ENCODE assay signal across 18 cellular contexts in genomic region chr14:97359391-97359790, GRCh38.
A peak's percentile ranks its signal among the peaks of the same experiment; 100 is the strongest.
DNase-seq lines count a peak whose midpoint lies in the region; ATAC-seq and TF ChIP-seq lines count a peak whose summit lies in the region.
"Had no signal": no experiment of that assay in that cellular context is flagged by ENCODE, and none has a peak within 500 bp of the region (broad histone marks: within the 10 kb centered on the region; RNA-seq: fewer than 3 reads in every experiment).

No MANE protein-coding gene starts in this region.

- peaks cover 0 to 6% (median 0%) of the 10 kb centered on the region in 5 donors for H3K36me3 Mint-ChIP-seq in naive thymus-derived CD4-positive, alpha-beta T cell
- H3K36me3 Mint-ChIP-seq in activated CD4-positive, alpha-beta T cell treated with anti-CD3 and anti-CD28 coated beads, Interleukin-2, amount 10 ng/mL, durations not matched to agents 7 days and 5 days (ENCODE audit: low read depth), result no peaks in the 10 kb centered on the region

- H3K4me3 ChIP-seq in naive thymus-derived CD4-positive, alpha-beta T cell (ENCODE audit: low read length), result no peak overlapping the region
- H3K4me3 ChIP-seq: MG63, PC-9, SJSA1 had no signal

- no peak for ATAC-seq in naive thymus-derived CD4-positive, alpha-beta T cell
- no peak for ATAC-seq in SK-N-SH treated with all-trans-retinoic acid at 6 μM for 48 hours

- no peaks in the 10 kb centered on the region for H3K36me3 ChIP-seq in naive thymus-derived CD4-positive, alpha-beta T cell (ENCODE audit: control insufficient read depth in 2 of 3, insufficient read depth in 3 of 3, low read length in 3 of 3)
- H3K36me3 ChIP-seq: MG63, SJSA1 had no signal

- H3K27ac ChIP-seq in naive thymus-derived CD4-positive, alpha-beta T cell (ENCODE audit: low read depth, low read length), result no peak overlapping the region
- H3K27ac ChIP-seq: C4-2B, PC-9, SJSA1 had no signal

- peak; percentile 93 for DNase-seq in NCI-H1092 (lab: John Stamatoyannopoulos, UW)
- peak; percentile 23 for DNase-seq in NCI-H1417 treated with DMSO at 0.1 percent for 48 hours (lab: John Stamatoyannopoulos, UW)
- DNase-seq in NCI-H345 treated with DMSO at 0.1 percent for 48 hours (lab: John Stamatoyannopoulos, UW; ENCODE audit: unreplicated experiment), result peak; percentile 25
- DNase-seq in left kidney (ENCODE audit: low read depth, low spot score), result peak; percentile 33
- no peak for DNase-seq in naive thymus-derived CD4-positive, alpha-beta T cell
- no peak for DNase-seq in activated CD4-positive, alpha-beta T cell treated with anti-CD3 and anti-CD28 coated beads, Interleukin-2, amount 10 ng/mL, durations not matched to agents 7 days and 5 days
- DNase-seq: HFFc6, IMR-90, Karpas-422, MG63, NCI-H146, NCI-H2171, NCI-H510A treated with DMSO at 0.1 percent for 48 hours, PC-9 had no signal

- H3K27ac Mint-ChIP-seq in naive thymus-derived CD4-positive, alpha-beta T cell, result no peak overlapping the region
- H3K27ac Mint-ChIP-seq in activated CD4-positive, alpha-beta T cell treated with anti-CD3 and anti-CD28 coated beads, Interleukin-2, amount 10 ng/mL, durations not matched to agents 7 days and 5 days, result no peak overlapping the region
- H3K27ac Mint-ChIP-seq: HFFc6; T-helper 2 cell treated with Interferon-gamma antibody and Interleukin-4, amounts not matched to agents 5 μg/mL and 100 μg/mL, for 36 hours had no signal

- no peak overlapping the region for H3K4me3 Mint-ChIP-seq in naive thymus-derived CD4-positive, alpha-beta T cell
- no peak overlapping the region for H3K4me3 Mint-ChIP-seq in activated CD4-positive, alpha-beta T cell treated with anti-CD3 and anti-CD28 coated beads, Interleukin-2, amount 10 ng/mL, durations not matched to agents 7 days and 5 days
- H3K4me3 Mint-ChIP-seq: HFFc6; T-helper 2 cell treated with Interferon-gamma antibody and Interleukin-4, amounts not matched to agents 5 μg/mL and 100 μg/mL, for 36 hours had no signal

- POLR2A ChIA-PET in naive thymus-derived CD4-positive, alpha-beta T cell (lab: Charles Lee), result no interaction called here
- POLR2A ChIA-PET in activated CD4-positive, alpha-beta T cell treated with anti-CD3 and anti-CD28 coated beads, Interleukin-2, amount 10 ng/mL, durations not matched to agents 7 days and 5 days (lab: Charles Lee), result no interaction called here

- no peaks in the 10 kb centered on the region for H3K27me3 ChIP-seq in naive thymus-derived CD4-positive, alpha-beta T cell (ENCODE audit: control insufficient read depth in 2 of 2, insufficient read depth in 2 of 2, low read length in 2 of 2)
- H3K27me3 ChIP-seq: MG63, SJSA1 had no signal

- H3K9me3 ChIP-seq in naive thymus-derived CD4-positive, alpha-beta T cell (ENCODE audit: control insufficient read depth in 2 of 3, low read length in 3 of 3), result no peaks in the 10 kb centered on the region
- H3K9me3 ChIP-seq: MG63, SJSA1 had no signal

- CTCF ChIA-PET in naive thymus-derived CD4-positive, alpha-beta T cell (lab: Charles Lee), result no interaction called here
- CTCF ChIA-PET in activated CD4-positive, alpha-beta T cell treated with anti-CD3 and anti-CD28 coated beads, Interleukin-2, amount 10 ng/mL, durations not matched to agents 7 days and 5 days (lab: Charles Lee), result interaction anchor here (1.1 kb wide), 1 partner anchor 31 kb away, joined by 3 read pairs; no protein-coding TSS in a partner anchor

- H3K9me3 Mint-ChIP-seq in naive thymus-derived CD4-positive, alpha-beta T cell, result peaks cover 0 to 4% (median 0%) of the 10 kb centered on the region in 11 donors
- H3K9me3 Mint-ChIP-seq in activated CD4-positive, alpha-beta T cell treated with anti-CD3 and anti-CD28 coated beads, Interleukin-2, amount 10 ng/mL, durations not matched to agents 7 days and 5 days, result peaks cover 8% of the 10 kb centered on the region
- H3K9me3 Mint-ChIP-seq: T-helper 2 cell treated with Interferon-gamma antibody and Interleukin-4, amounts not matched to agents 5 μg/mL and 100 μg/mL, for 36 hours had no signal

- intact Hi-C loops in naive thymus-derived CD4-positive, alpha-beta T cell (cut with micrococcal nuclease), result no loop called here

- H3K4me1 Mint-ChIP-seq in naive thymus-derived CD4-positive, alpha-beta T cell, result peaks cover 0 to 6% (median 0%) of the 10 kb centered on the region in 7 donors
- no peaks in the 10 kb centered on the region for H3K4me1 Mint-ChIP-seq in activated CD4-positive, alpha-beta T cell treated with anti-CD3 and anti-CD28 coated beads, Interleukin-2, amount 10 ng/mL, durations not matched to agents 7 days and 5 days

- peaks cover 0 to 8% (median 0%) of the 10 kb centered on the region in 5 donors for H3K27me3 Mint-ChIP-seq in naive thymus-derived CD4-positive, alpha-beta T cell
- H3K27me3 Mint-ChIP-seq in activated CD4-positive, alpha-beta T cell treated with anti-CD3 and anti-CD28 coated beads, Interleukin-2, amount 10 ng/mL, durations not matched to agents 7 days and 5 days, result peaks cover 5% of the 10 kb centered on the region

- H3K4me1 ChIP-seq in naive thymus-derived CD4-positive, alpha-beta T cell (ENCODE audit: control insufficient read depth in 2 of 2, insufficient read depth in 2 of 2, low read length in 2 of 2), result no peaks in the 10 kb centered on the region
- H3K4me1 ChIP-seq: SJSA1 had no signal

TF ChIP-seq in SK-N-SH treated with all-trans-retinoic acid at 6 μM for 48 hours, 23 proteins besides CTCF, POLR2A, EP300 and RAD21:
- TF ChIP-seq CSDC2 (CRISPR knock-in tag; IDR thresholded peaks at IDR 0.05) (no peak), OSR1 (CRISPR knock-in tag; IDR thresholded peaks at IDR 0.05) (no peak), ZC3H10 (CRISPR knock-in tag; IDR thresholded peaks at IDR 0.05) (no peak), TCF4 (CRISPR knock-in tag; IDR thresholded peaks at IDR 0.05; ENCODE audit: borderline replicate concordance) (no peak), ARNTL (CRISPR knock-in tag; IDR thresholded peaks at IDR 0.05; ENCODE audit: borderline replicate concordance, low read depth) (no peak), RARB (CRISPR knock-in tag; IDR thresholded peaks at IDR 0.05) (no peak), TOX (CRISPR knock-in tag; IDR thresholded peaks at IDR 0.05; ENCODE audit: borderline replicate concordance) (no peak), CSRNP3 (CRISPR knock-in tag; IDR thresholded peaks at IDR 0.05) (no peak), BACH2 (CRISPR knock-in tag; IDR thresholded peaks at IDR 0.05; ENCODE audit: borderline replicate concordance) (no peak), ZFP30 (CRISPR knock-in tag; IDR thresholded peaks at IDR 0.05) (no peak)
- TF ChIP-seq, protein P1, sequence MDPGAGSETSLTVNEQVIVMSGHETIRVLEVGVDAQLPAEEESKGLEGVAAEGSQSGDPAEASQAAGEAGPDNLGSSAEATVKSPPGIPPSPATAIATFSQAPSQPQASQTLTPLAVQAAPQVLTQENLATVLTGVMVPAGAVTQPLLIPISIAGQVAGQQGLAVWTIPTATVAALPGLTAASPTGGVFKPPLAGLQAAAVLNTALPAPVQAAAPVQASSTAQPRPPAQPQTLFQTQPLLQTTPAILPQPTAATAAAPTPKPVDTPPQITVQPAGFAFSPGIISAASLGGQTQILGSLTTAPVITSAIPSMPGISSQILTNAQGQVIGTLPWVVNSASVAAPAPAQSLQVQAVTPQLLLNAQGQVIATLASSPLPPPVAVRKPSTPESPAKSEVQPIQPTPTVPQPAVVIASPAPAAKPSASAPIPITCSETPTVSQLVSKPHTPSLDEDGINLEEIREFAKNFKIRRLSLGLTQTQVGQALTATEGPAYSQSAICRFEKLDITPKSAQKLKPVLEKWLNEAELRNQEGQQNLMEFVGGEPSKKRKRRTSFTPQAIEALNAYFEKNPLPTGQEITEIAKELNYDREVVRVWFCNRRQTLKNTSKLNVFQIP (CRISPR knock-in tag; IDR thresholded peaks at IDR 0.05; ENCODE audit: borderline replicate concordance, low read depth), result no peak
- TF ChIP-seq, protein P2, sequence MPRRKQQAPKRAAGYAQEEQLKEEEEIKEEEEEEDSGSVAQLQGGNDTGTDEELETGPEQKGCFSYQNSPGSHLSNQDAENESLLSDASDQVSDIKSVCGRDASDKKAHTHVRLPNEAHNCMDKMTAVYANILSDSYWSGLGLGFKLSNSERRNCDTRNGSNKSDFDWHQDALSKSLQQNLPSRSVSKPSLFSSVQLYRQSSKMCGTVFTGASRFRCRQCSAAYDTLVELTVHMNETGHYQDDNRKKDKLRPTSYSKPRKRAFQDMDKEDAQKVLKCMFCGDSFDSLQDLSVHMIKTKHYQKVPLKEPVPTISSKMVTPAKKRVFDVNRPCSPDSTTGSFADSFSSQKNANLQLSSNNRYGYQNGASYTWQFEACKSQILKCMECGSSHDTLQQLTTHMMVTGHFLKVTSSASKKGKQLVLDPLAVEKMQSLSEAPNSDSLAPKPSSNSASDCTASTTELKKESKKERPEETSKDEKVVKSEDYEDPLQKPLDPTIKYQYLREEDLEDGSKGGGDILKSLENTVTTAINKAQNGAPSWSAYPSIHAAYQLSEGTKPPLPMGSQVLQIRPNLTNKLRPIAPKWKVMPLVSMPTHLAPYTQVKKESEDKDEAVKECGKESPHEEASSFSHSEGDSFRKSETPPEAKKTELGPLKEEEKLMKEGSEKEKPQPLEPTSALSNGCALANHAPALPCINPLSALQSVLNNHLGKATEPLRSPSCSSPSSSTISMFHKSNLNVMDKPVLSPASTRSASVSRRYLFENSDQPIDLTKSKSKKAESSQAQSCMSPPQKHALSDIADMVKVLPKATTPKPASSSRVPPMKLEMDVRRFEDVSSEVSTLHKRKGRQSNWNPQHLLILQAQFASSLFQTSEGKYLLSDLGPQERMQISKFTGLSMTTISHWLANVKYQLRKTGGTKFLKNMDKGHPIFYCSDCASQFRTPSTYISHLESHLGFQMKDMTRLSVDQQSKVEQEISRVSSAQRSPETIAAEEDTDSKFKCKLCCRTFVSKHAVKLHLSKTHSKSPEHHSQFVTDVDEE (CRISPR knock-in tag; IDR thresholded peaks at IDR 0.05), result no peak

Comparison
In these comparisons a context has a peak if more than half of its experiments do, and no peak if none do; other contexts are left out.
1. DNase-seq: peak in NCI-H1092 (single experiment), NCI-H1417 treated with DMSO at 0.1 percent for 48 hours (single experiment), NCI-H345 treated with DMSO at 0.1 percent for 48 hours (single experiment) and left kidney (single experiment); none in naive thymus-derived CD4-positive, alpha-beta T cell (0 of 9) and activated CD4-positive, alpha-beta T cell treated with anti-CD3 and anti-CD28 coated beads, Interleukin-2, amount 10 ng/mL, durations not matched to agents 7 days and 5 days (single experiment).